ENCODE assay signal across 20 cellular contexts in the genomic region with DNA sequence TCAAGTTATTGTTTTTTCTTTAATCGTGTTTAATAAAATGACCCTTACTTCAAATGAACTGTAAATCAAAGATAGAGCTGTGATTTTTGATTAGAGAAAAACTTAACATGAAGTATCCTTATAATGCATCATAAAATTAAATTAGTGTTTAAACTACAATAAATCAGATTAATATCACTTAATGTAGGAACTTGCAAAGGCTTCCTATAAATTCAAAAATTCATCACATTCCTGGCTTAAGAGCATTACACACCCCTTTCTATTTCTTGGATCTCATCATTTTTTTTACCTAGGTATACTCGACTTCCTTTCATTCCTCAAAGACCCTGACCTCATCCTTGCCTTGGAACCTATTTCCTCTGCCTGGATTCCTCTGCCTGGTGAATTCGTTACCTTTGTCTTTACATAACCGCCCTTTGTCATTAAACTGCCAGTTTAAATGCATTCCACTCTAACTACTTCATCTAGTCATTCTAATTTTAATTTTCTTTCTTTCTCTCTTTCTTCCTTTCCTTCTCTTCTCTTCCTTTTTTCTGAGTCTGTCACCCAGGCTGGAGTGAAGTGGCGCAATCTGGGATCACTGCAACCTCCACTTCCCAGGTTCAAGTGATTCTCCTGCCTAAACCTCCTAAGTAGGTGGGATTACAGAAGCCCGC.
DNase-seq lines count a peak whose midpoint lies in the region; ATAC-seq, FAIRE-seq and TF ChIP-seq lines count a peak whose summit lies in the region.
"Had no signal": no experiment of that assay in that cellular context is flagged by ENCODE, and none has a peak within 500 bp of the region (broad histone marks: within the 10 kb centered on the region; RNA-seq: fewer than 3 reads in every experiment).

No MANE protein-coding gene starts in this region.

- H3K18ac ChIP-seq in H9 (ENCODE audit: insufficient read length, low read depth, low read length), result no peak overlapping the region
- no peak overlapping the region for H3K18ac ChIP-seq in neuronal stem cell (ENCODE audit: low read length)

- H4K91ac ChIP-seq in H9 (ENCODE audit: insufficient read length, low read depth, low read length), result no peak overlapping the region
- H4K91ac ChIP-seq in neuronal stem cell (ENCODE audit: low read depth, low read length, poor library complexity), result no peak overlapping the region

- H3K4ac ChIP-seq in H9 (ENCODE audit: low read depth, low read length), result no peak overlapping the region; the same call in 1 of the 2 replicates
- H3K4ac ChIP-seq in neuronal stem cell (ENCODE audit: low read length), result no peak overlapping the region

- H3K9ac ChIP-seq in H9 (ENCODE audit: extremely low read depth, insufficient read length, low read length) (no peak overlapping the region), neuronal stem cell (ENCODE audit: low read depth, low read length, poor library complexity) (no peak overlapping the region)
- H3K9ac ChIP-seq: BLaER1 had no signal

- H3K27ac ChIP-seq in H9 (ENCODE audit: insufficient read length, low read depth, low read length) (peak overlapping the region; percentile 78), iPS DF 6.9 (ENCODE audit: low read length) (no peak overlapping the region), neuronal stem cell (replicated peaks; ENCODE audit: low read length) (no peak overlapping the region), uterus (no peak overlapping the region), foreskin keratinocyte (no peak overlapping the region)
- H3K27ac ChIP-seq: BLaER1, HL-60, SJCRH30 had no signal

- peak; percentile 4 for FAIRE-seq in RCC 7860 (lab: Jason Lieb, UNC)
- FAIRE-seq: GM12892, H54 had no signal

- no peaks in the 10 kb centered on the region for H4K20me1 ChIP-seq in H9 (ENCODE audit: control insufficient read depth, insufficient read depth, insufficient read length)
- H4K20me1 ChIP-seq: BLaER1 had no signal

- H3K36me3 ChIP-seq in iPS DF 6.9 (ENCODE audit: control insufficient read depth, insufficient read depth, low read length), result no peaks in the 10 kb centered on the region
- H3K36me3 ChIP-seq in neuronal stem cell (replicated peaks in 1 of 2; ENCODE audit: control insufficient read depth in 2 of 2, insufficient read depth in 2 of 2, low read length in 2 of 2), result no peaks in the 10 kb centered on the region
- H3K36me3 ChIP-seq in uterus, result no peaks in the 10 kb centered on the region
- H3K36me3 ChIP-seq: BLaER1, MG63, SJCRH30 had no signal

- H3K56ac ChIP-seq in H9 (ENCODE audit: insufficient read length, low read depth, low read length), result no peak overlapping the region

- H2BK120ac ChIP-seq in H9 (ENCODE audit: low read depth, low read length, poor library complexity, severe bottlenecking) (no peak overlapping the region), neuronal stem cell (ENCODE audit: low read depth, low read length) (no peak overlapping the region)

- DNase-seq in H9 (peak; percentile 59), RCC 7860 (ENCODE audit: low spot score) (peak; percentile 2), iPS DF 6.9 (ENCODE audit: low read depth, low spot score) (peak; percentile 84), neuronal stem cell (ENCODE audit: low spot score) (no peak), pons (ENCODE audit: low spot score) (no peak), uterus (no peak), foreskin keratinocyte (no peak)
- DNase-seq: CD4-positive, alpha-beta memory T cell; Kasumi-1; MG63; NCI-H1092; NCI-H1436 treated with DMSO at 0.1 percent for 48 hours; NCI-H2029 treated with DMSO at 0.1 percent for 48 hours; NCI-H2171; NCI-H526; SJCRH30 had no signal

- no peak overlapping the region for H3K4me2 ChIP-seq in H9 (ENCODE audit: insufficient read depth, insufficient read length, low read length)
- no peak overlapping the region for H3K4me2 ChIP-seq in neuronal stem cell (ENCODE audit: insufficient read depth, low read length, poor library complexity, severe bottlenecking)
- H3K4me2 ChIP-seq: BLaER1 had no signal

- no peak overlapping the region for H2BK15ac ChIP-seq in H9 (ENCODE audit: low read depth, low read length)
- H2BK15ac ChIP-seq in neuronal stem cell (ENCODE audit: low read length), result no peak overlapping the region

- H3K4me1 ChIP-seq in H9 (ENCODE audit: insufficient read depth, low read length), result peaks cover 5% of the 10 kb centered on the region; the same call in 1 of the 2 replicates
- peaks cover 1% of the 10 kb centered on the region; the same call in 1 of the 2 replicates for H3K4me1 ChIP-seq in iPS DF 6.9 (ENCODE audit: control insufficient read depth, insufficient read depth, low read length)
- no peaks in the 10 kb centered on the region for H3K4me1 ChIP-seq in neuronal stem cell (ENCODE audit: control insufficient read depth in 2 of 2, insufficient read depth in 1 of 2, low read depth in 1 of 2, low read length in 2 of 2)
- H3K4me1 ChIP-seq in uterus, result no peaks in the 10 kb centered on the region
- H3K4me1 ChIP-seq in foreskin keratinocyte, result no peaks in the 10 kb centered on the region
- H3K4me1 ChIP-seq: BLaER1, SJCRH30 had no signal

- no peaks in the 10 kb centered on the region for H3K23me2 ChIP-seq in H9 (ENCODE audit: insufficient read length, low read depth, low read length, poor library complexity, severe bottlenecking)

- H3K4me1 Mint-ChIP-seq in H9, result peaks cover 29 to 40% of the 10 kb centered on the region in 2 experiments
- H3K4me1 Mint-ChIP-seq: CD4-positive, alpha-beta memory T cell had no signal

- H2BK5ac ChIP-seq in H9 (ENCODE audit: insufficient read length, low read length) (no peak overlapping the region), neuronal stem cell (ENCODE audit: low read length) (no peak overlapping the region)

- peak overlapping the region; percentile 96 to 97 (median 96) for H3K27ac Mint-ChIP-seq in H9
- H3K27ac Mint-ChIP-seq: CD4-positive, alpha-beta memory T cell had no signal

- no peak for TF ChIP-seq POLR2A in uterus (IDR thresholded peaks at IDR 0.05)

- H3K9me3 ChIP-seq in H9 (ENCODE audit: control insufficient read depth, low read depth, low read length) (no peaks in the 10 kb centered on the region), iPS DF 6.9 (ENCODE audit: control insufficient read depth, insufficient read depth, low read length) (no peaks in the 10 kb centered on the region), neuronal stem cell (replicated peaks in 1 of 2; ENCODE audit: control insufficient read depth in 2 of 2, insufficient read depth in 1 of 2, low read depth in 1 of 2, low read length in 2 of 2) (no peaks in the 10 kb centered on the region), uterus (no peaks in the 10 kb centered on the region)
- H3K9me3 ChIP-seq: BLaER1, MG63, SJCRH30 had no signal

- H3K27me3 ChIP-seq in H9 (ENCODE audit: insufficient read depth, low read length) (no peaks in the 10 kb centered on the region), iPS DF 6.9 (ENCODE audit: control insufficient read depth, insufficient read depth, low read length) (no peaks in the 10 kb centered on the region), neuronal stem cell (ENCODE audit: control insufficient read depth in 3 of 3, insufficient read depth in 3 of 3, low read depth in 1 of 3, low read length in 3 of 3) (no peaks in the 10 kb centered on the region), uterus (no peaks in the 10 kb centered on the region), foreskin keratinocyte (no peaks in the 10 kb centered on the region)
- H3K27me3 ChIP-seq: BLaER1, MG63, SJCRH30 had no signal

- no peaks in the 10 kb centered on the region for H3K79me2 ChIP-seq in H9 (ENCODE audit: insufficient read depth, low read length)

- H3K27me3 Mint-ChIP-seq in H9 (ENCODE audit: low read depth), result no peaks in the 10 kb centered on the region
- H3K27me3 Mint-ChIP-seq: CD4-positive, alpha-beta memory T cell had no signal

- H2BK12ac ChIP-seq in H9 (ENCODE audit: insufficient read length, low read depth, low read length), result no peak overlapping the region
- H2BK12ac ChIP-seq in neuronal stem cell (ENCODE audit: low read length), result no peak overlapping the region

- H2AFZ ChIP-seq in H9 (ENCODE audit: low read length) (no peak overlapping the region), neuronal stem cell (ENCODE audit: low read length) (peak overlapping the region; percentile 20)

- H3K4me3 ChIP-seq in iPS DF 6.9 (ENCODE audit: low read length) (no peak overlapping the region), neuronal stem cell (ENCODE audit: low read length in 2 of 2) (no peak overlapping the region), uterus (no peak overlapping the region)
- H3K4me3 ChIP-seq: BLaER1, MG63, SJCRH30 had no signal

- peaks cover 5 to 12% of the 10 kb centered on the region in 2 experiments; a peak in 4 of 5 replicates for H3K9me3 Mint-ChIP-seq in H9

- H3K14ac ChIP-seq in H9 (ENCODE audit: insufficient read depth, low read length) (no peak overlapping the region), neuronal stem cell (ENCODE audit: low read length) (no peak overlapping the region)

- TF ChIP-seq CTCF in H9 (conservative IDR thresholded peaks at IDR 0.05) (no peak), uterus (IDR thresholded peaks at IDR 0.05) (no peak), foreskin keratinocyte (conservative IDR thresholded peaks at IDR 0.05) (no peak)

- H3K36me3 Mint-ChIP-seq in H9 (ENCODE audit: insufficient read depth in 1 of 3, low read depth in 3 of 3), result peaks cover 12 to 18% (median 13%) of the 10 kb centered on the region in 3 experiments
- H3K36me3 Mint-ChIP-seq: CD4-positive, alpha-beta memory T cell had no signal

- no peak overlapping the region for H4K8ac ChIP-seq in H9 (replicated peaks; ENCODE audit: insufficient read length, low read depth, low read length)
- no peak overlapping the region for H4K8ac ChIP-seq in neuronal stem cell (ENCODE audit: low read depth, low read length)

- intact Hi-C loops in uterus (cut with DNase I; ENCODE audit: low total_unique reads), result no loop called here

- no peak overlapping the region for H2BK20ac ChIP-seq in H9 (ENCODE audit: low read depth, low read length, poor library complexity, severe bottlenecking)

- peak overlapping the region in 1 of 2 experiments; percentile 43; a peak in 2 of 5 replicates for H3K4me3 Mint-ChIP-seq in H9
- H3K4me3 Mint-ChIP-seq: CD4-positive, alpha-beta memory T cell had no signal

- no CpG with 5 or more reads among the region's 6 CpGs for WGBS in H9 (ENCODE audit: extremely low coverage, insufficient read length, low lambda C conversion rate)
- WGBS in iPS DF 6.9 (ENCODE audit: insufficient coverage, insufficient read length), result no CpG with 5 or more reads among the region's 6 CpGs
- no CpG with 5 or more reads among the region's 6 CpGs for WGBS in neuronal stem cell (ENCODE audit: extremely low coverage in 2 of 2, insufficient read length in 2 of 2, insufficient replicate concordance in 1 of 2), 2 donors

- no peak overlapping the region for H4K5ac ChIP-seq in H9 (ENCODE audit: insufficient read length, low read depth, low read length)

- H3T11ph ChIP-seq in H9 (ENCODE audit: low read length), result no peak overlapping the region

- H2AK5ac ChIP-seq in H9 (ENCODE audit: insufficient read length, low read length) (no peak overlapping the region), neuronal stem cell (ENCODE audit: low read depth, low read length) (no peak overlapping the region)

- ATAC-seq in foreskin keratinocyte, result no peak

- H3K79me1 ChIP-seq in H9 (ENCODE audit: insufficient read depth, low read depth, low read length, poor library complexity, severe bottlenecking), result no peaks in the 10 kb centered on the region
- no peaks in the 10 kb centered on the region for H3K79me1 ChIP-seq in neuronal stem cell (ENCODE audit: low read depth, low read length)

- no peak overlapping the region for H3K23ac ChIP-seq in H9 (ENCODE audit: insufficient read length, low read depth, low read length)
- H3K23ac ChIP-seq in neuronal stem cell (ENCODE audit: low read depth, low read length, poor library complexity), result no peak overlapping the region

Comparison
In these comparisons a context has a peak if more than half of its experiments do, and no peak if none do; other contexts are left out.
1. DNase-seq: peak in H9 (single experiment), RCC 7860 (single experiment) and iPS DF 6.9 (single experiment); none in neuronal stem cell (single experiment), pons (single experiment), uterus (0 of 2) and foreskin keratinocyte (0 of 2).